1 cellular context compared by ENCODE assay signal in the genomic region with DNA sequence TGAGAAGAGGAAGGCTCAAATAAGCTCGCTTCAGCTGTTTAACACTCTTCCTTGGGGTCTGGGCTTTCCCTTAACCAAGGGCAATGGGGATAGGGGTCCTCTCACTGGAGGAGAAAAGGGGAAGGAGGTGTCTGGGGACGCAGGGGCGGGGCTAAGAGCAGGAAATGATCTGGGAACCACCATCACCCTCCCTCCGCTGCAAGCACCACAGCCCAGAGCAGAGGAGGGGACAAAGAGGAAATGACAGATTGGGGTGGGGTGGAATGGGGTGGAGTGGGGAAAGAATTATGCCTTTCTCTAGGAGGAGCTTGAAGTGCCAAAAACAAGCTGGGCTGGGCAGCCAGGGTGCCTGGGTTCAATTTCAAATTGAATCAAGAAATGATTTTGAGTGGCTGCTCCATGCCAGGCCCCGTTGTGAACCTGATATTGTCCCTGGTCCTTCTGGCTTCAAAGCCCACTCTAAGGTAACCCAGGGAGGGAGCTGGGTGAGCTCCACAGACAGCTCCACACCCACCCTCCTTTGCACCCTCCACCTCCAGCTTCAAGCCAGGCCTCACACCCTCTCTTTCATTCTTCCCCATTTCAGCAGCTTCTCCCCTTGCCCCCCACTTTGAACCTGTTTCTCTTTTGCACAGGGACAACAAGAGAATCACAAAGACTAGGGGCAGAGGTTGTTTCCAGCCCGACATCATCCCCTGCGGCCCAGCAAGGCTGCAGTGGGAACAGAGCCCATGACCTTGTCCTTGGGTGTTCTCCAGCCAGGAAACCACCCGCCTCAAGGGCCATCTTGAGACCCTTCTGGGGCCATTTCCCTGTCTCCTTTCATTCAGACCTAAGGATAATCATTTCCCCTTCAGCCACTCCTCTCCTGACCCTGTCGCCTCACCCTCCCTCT.
TF ChIP-seq lines count a peak whose summit lies in the region.

No MANE protein-coding gene starts in this region.

TF ChIP-seq in H1, 55 proteins besides CTCF, POLR2A, EP300 and RAD21:
- no peak for TF ChIP-seq ZNF274 (IDR thresholded peaks at IDR 0.05; ENCODE audit: borderline replicate concordance, extremely low read depth, low read length)
- TF ChIP-seq SP1 (IDR thresholded peaks at IDR 0.05; ENCODE audit: low read depth, low read length): no peak
TF ChIP-seq in H1: peak in this region for 0.
